ENCODE assay signal across 8 cellular contexts in the genomic region with DNA sequence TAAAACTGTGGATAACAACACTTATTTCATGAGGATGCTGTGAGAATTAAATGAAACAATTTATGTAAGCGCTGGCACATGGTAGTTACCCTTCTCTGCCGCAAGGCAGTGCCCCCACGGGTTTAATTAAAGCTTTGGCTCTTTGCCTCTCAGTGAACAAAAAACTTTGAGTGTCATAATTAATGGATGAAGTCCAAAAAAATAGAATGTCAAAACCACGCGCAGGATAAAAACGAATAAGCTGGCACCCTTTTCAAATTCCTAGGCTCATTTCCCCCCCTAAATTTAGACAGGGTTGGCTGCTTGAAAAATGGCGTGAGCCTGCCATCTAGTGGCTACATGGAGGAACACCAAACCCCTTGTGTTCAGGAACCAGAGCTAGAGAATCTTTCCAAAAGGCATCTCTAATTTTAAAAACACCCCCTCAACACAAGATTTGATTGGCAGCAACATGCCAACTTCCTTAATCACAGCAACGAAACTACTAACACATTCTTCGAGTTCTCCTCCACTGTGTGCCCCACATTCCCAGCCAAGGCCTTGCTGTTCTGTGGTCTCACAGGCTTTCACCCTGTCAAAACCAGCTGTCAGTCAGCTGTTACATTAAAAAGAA. TPM values are rescaled to one million over a fixed set of nuclear protein-coding genes. Genes with fewer than 3 reads are reported as not detected.
DNase-seq lines count a peak whose midpoint lies in the region; ATAC-seq and TF ChIP-seq lines count a peak whose summit lies in the region.

No MANE protein-coding gene starts in this region.

- H3K4me3 Mint-ChIP-seq in mesothelial cell of epicardium: no peak overlapping the region

- ATAC-seq in GM18520 (IDR thresholded peaks at IDR 0.05; ENCODE audit: unreplicated experiment) (peak; percentile 48), HG03045 (IDR thresholded peaks at IDR 0.05; ENCODE audit: unreplicated experiment) (peak; percentile 78)

- TF ChIP-seq CTCF in AG09309 (IDR thresholded peaks at IDR 0.05; ENCODE audit: control insufficient read depth, insufficient read depth, low read depth, low read length, missing control alignments) (peak; percentile 84), mesothelial cell of epicardium (IDR thresholded peaks at IDR 0.05; ENCODE audit: unreplicated experiment) (peak; percentile 95)

- H3K4me1 Mint-ChIP-seq in mesothelial cell of epicardium: peaks cover 27% of the 10 kb centered on the region

- peaks cover under 1% of the 10 kb centered on the region for H3K27me3 Mint-ChIP-seq in mesothelial cell of epicardium (ENCODE audit: low read depth)

- H3K27ac Mint-ChIP-seq in mesothelial cell of epicardium: no peak overlapping the region

- DNase-seq in AG09309 (ENCODE audit: low read depth) (peak; percentile 33), NCI-H2227 (lab: John Stamatoyannopoulos, UW; ENCODE audit: unreplicated experiment) (peak; percentile 66), mesothelial cell of epicardium (ENCODE audit: low spot score in 2 of 2, unreplicated experiment in 2 of 2) (peak in 1 of 2 experiments; percentile 66)
- DNase-seq in activated CD4-positive, alpha-beta T cell treated with anti-CD3 and anti-CD28 coated beads, Interleukin-2, amount 50 U/mL, for 24 hours (ENCODE audit: low read depth in 1 of 2, low spot score in 1 of 2): peak; percentile 14 to 38
- DNase-seq in effector CD8-positive, alpha-beta T cell (lab: John Stamatoyannopoulos, UW): peak; percentile 34
- DNase-seq in stimulated activated CD8-positive, alpha-beta memory T cell treated with anti-CD3 and anti-CD28 coated beads, Interleukin-4, amount 100 ng/mL, for 24 hours (ENCODE audit: low read depth): peak; percentile 28

- H3K36me3 Mint-ChIP-seq in mesothelial cell of epicardium: no peaks in the 10 kb centered on the region

- no peaks in the 10 kb centered on the region for H3K9me3 Mint-ChIP-seq in mesothelial cell of epicardium

- H3K4me3 ChIP-seq in AG09309 (ENCODE audit: control insufficient read depth, low read depth, low read length): peak overlapping the region; percentile 12; the same call in 1 of the 2 replicates

RNA-seq across cellular contexts. Expression of a gene that starts 29.0 kb away (rescaled TPM):
- total RNA-seq in mesothelial cell of epicardium: 229 to 243 TPM (median 230 TPM) in 3 replicates

RNA-seq across cellular contexts. Expression of a gene that starts 51.5 kb away (rescaled TPM):
- 32.1 to 37.2 TPM (median 34.4 TPM) in 3 replicates for total RNA-seq in mesothelial cell of epicardium

RNA-seq across cellular contexts. Expression of a gene that starts 52.0 kb away (rescaled TPM):
- total RNA-seq in mesothelial cell of epicardium: 8.7 to 9.8 TPM (median 9.4 TPM) in 3 replicates
